14 cellular contexts compared by ENCODE assay signal in the genomic region with DNA sequence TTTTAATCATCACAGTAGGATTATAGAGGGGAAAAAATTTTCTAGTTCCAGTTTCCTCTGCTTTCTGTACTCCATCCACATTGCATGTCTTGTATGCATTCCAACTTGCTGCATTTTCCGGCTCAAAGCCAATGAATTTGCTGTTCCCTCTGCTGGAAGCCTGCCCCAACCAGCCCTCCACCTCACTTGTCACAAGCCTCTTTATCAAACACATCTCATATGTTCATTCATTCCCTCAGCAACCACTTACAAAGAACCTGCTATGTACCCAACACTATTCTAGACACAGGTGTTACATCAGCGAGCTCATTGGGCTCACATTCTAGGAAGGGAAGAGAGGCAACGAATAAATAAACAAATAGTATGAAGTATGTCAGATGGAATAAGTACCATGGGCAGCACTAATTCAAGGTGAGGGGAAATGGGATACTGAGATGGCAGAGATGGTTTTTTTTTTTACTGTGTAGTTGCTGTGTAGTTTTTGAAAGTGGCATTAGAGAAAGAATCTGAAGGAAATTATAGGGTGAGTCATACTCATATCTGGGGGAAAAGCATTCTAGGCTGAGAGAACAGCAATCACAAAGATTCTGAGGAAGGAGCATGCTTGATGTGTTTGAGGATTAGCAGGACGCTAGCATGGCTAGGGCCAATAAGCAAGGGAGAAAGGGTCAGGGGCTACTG.
DNase-seq lines count a peak whose midpoint lies in the region; ATAC-seq lines count a peak whose summit lies in the region.
"Had no signal": no experiment of that assay in that cellular context is flagged by ENCODE, and none has a peak within 500 bp of the region (broad histone marks: within the 10 kb centered on the region; RNA-seq: fewer than 3 reads in every experiment).

No MANE protein-coding gene starts in this region.

- H3K27me3 ChIP-seq in mesendoderm (ENCODE audit: insufficient read depth, low read length, poor library complexity): no peaks in the 10 kb centered on the region
- H3K27me3 ChIP-seq: breast epithelium had no signal

- H3K4ac ChIP-seq in mesendoderm (ENCODE audit: low read depth, low read length): no peak overlapping the region

- H3K9ac ChIP-seq in mesendoderm (ENCODE audit: low read length): no peak overlapping the region

- no peak overlapping the region for H3K56ac ChIP-seq in mesendoderm (ENCODE audit: low read length)

- H2BK15ac ChIP-seq in mesendoderm (replicated peaks; ENCODE audit: low read depth): no peak overlapping the region

- no peaks in the 10 kb centered on the region for H3K36me3 ChIP-seq in mesendoderm (ENCODE audit: control insufficient read depth, insufficient read depth, low read length)
- H3K36me3 ChIP-seq: breast epithelium had no signal

- no peak overlapping the region for H3K4me2 ChIP-seq in mesendoderm (ENCODE audit: low read length)

- H2AK5ac ChIP-seq in mesendoderm (ENCODE audit: low read length): no peak overlapping the region

- no peak overlapping the region for H4K8ac ChIP-seq in mesendoderm (ENCODE audit: low read depth, low read length)

- H3K79me1 ChIP-seq in mesendoderm (ENCODE audit: low read length): no peaks in the 10 kb centered on the region

- ATAC-seq in GM18909 (IDR thresholded peaks at IDR 0.05; ENCODE audit: poor library complexity, unreplicated experiment) (no peak), HG03108 (IDR thresholded peaks at IDR 0.05; ENCODE audit: unreplicated experiment) (no peak), GM18870 (IDR thresholded peaks at IDR 0.05; ENCODE audit: unreplicated experiment) (no peak)
- ATAC-seq: activated T-cell treated with anti-CD3 and anti-CD28 coated beads, Interleukin-2, amount 50 U/mL, for 4 hours; stimulated activated naive CD8-positive, alpha-beta T cell treated with anti-CD3 and anti-CD28 coated beads, Interleukin-15, amount 100 ng/mL, for 72 hours had no signal

- H3K4me1 ChIP-seq in mesendoderm (ENCODE audit: control insufficient read depth, low read depth, low read length): no peaks in the 10 kb centered on the region
- H3K4me1 ChIP-seq: breast epithelium had no signal

- H3K27ac ChIP-seq in mesendoderm (ENCODE audit: low read depth, low read length): no peak overlapping the region
- H3K27ac ChIP-seq: breast epithelium had no signal

- no peak overlapping the region for H3K23ac ChIP-seq in mesendoderm (ENCODE audit: low read length)

- H2BK5ac ChIP-seq in mesendoderm (ENCODE audit: low read length): no peak overlapping the region

- DNase-seq in AG20443 (ENCODE audit: low spot score) (peak; percentile 47), LHCN-M2 (ENCODE audit: low read depth) (peak; percentile 42), astrocyte of the hippocampus (ENCODE audit: low read depth, low spot score) (peak; percentile 93), mesendoderm (peak; percentile 10), middle frontal gyrus (ENCODE audit: extremely low spot score, low spot score) (no peak)
- DNase-seq: activated CD4-positive, CD25-positive, alpha-beta regulatory T cell treated with anti-CD3 and anti-CD28 coated beads, Interleukin-2, amount 50 U/mL, for 72 hours; activated T-cell treated with anti-CD3 and anti-CD28 coated beads, Interleukin-2, amount 50 U/mL, for 4 hours; CD8-positive, alpha-beta memory T cell; NCI-H82; stimulated activated naive CD8-positive, alpha-beta T cell treated with anti-CD3 and anti-CD28 coated beads, Interleukin-15, amount 100 ng/mL, for 72 hours had no signal

- no peak overlapping the region for H4K5ac ChIP-seq in mesendoderm (ENCODE audit: low read length)

- no peak overlapping the region for H2BK120ac ChIP-seq in mesendoderm (ENCODE audit: low read depth, low read length)

- WGBS in mesendoderm (ENCODE audit: extremely low coverage, insufficient coverage, low lambda C conversion rate): no CpG with 5 or more reads among the region's 4 CpGs

- H3K4me3 ChIP-seq in mesendoderm (ENCODE audit: low read length): no peak overlapping the region
- H3K4me3 ChIP-seq: breast epithelium had no signal

- no peak overlapping the region for H3K18ac ChIP-seq in mesendoderm (ENCODE audit: low read length)

- H3K79me2 ChIP-seq in mesendoderm (ENCODE audit: control insufficient read depth, insufficient read depth, low read length): no peaks in the 10 kb centered on the region
